In the genomic region with DNA sequence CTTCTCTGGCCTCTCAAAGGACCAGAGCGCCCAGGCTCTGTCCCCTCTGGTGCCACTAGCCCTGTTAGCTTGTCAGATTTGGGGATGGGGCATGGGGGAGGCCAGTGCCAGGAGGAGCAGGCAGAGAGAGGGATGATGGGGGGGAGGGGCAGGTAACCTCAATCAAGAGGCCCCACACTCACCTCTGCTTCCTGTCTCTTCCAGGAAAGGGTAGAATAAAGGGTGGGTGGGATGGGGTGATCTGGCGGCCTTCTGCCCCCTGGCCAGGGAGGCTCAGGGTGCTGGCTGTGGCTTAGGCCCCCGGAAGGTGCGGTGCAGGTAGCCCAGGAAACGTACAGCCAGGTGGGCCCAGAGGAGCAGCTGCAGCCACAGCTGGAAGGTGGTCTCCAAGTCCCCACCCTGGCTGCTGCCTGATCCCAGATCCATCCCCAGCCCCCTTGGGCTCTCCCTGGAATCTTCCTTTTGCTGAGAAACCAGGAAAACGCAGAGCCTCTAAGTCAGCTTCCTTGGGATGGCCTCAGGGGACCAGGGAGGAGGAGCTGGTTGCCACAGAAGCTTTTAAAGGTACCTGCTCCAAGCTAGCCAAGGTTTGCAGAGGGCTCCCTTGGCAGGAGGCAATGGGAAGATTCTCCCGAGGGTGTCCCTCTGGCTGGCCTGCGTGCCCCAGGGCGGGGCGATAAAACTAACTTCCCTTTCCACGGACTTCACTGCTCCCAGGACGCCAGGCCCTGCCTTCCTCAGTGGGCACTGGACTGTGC, we compare ENCODE assay signal across 13 cellular contexts. TPM values are rescaled to one million over a fixed set of nuclear protein-coding genes. Genes with fewer than 3 reads are reported as not detected.
DNase-seq lines count a peak whose midpoint lies in the region; ATAC-seq, FAIRE-seq and TF ChIP-seq lines count a peak whose summit lies in the region.
"Had no signal": no experiment of that assay in that cellular context is flagged by ENCODE, and none has a peak within 500 bp of the region (broad histone marks: within the 10 kb centered on the region; RNA-seq: fewer than 3 reads in every experiment).

No MANE protein-coding gene starts in this region.

- H3K9me2 ChIP-seq in hepatocyte (replicated peaks; ENCODE audit: insufficient read depth) = no peaks in the 10 kb centered on the region

- 75% methylated on average over 11 of the region's 12 CpGs for WGBS in hepatocyte (ENCODE audit: low lambda C conversion rate, missing lambda C conversion rate)
- WGBS in sigmoid colon, 2 donors = 69 to 72% methylated on average over 12 of the region's 12 CpGs

- H3K27me3 ChIP-seq in WERI-Rb-1 (ENCODE audit: insufficient read depth, low read depth, severe bottlenecking) = no peaks in the 10 kb centered on the region
- H3K27me3 ChIP-seq in hepatocyte = no peaks in the 10 kb centered on the region
- no peaks in the 10 kb centered on the region for H3K27me3 ChIP-seq in sigmoid colon

- TF ChIP-seq CTCF in WERI-Rb-1 (IDR thresholded peaks at IDR 0.05; ENCODE audit: low read depth, low read length) = no peak
- TF ChIP-seq CTCF in hepatocyte (IDR thresholded peaks at IDR 0.05; ENCODE audit: poor library complexity) = no peak
- TF ChIP-seq CTCF in sigmoid colon (IDR thresholded peaks at IDR 0.05) = no peak

- H2AFZ ChIP-seq in hepatocyte = no peak overlapping the region

- FAIRE-seq in H54 (lab: Jason Lieb, UNC) = no peak
- FAIRE-seq: GM12892 had no signal

- H3K4me2 ChIP-seq in hepatocyte = peak overlapping the region; percentile 68

- TF ChIP-seq EP300 in sigmoid colon (IDR thresholded peaks at IDR 0.05) = no peak

- H3K36me3 ChIP-seq in WERI-Rb-1 (no peaks in the 10 kb centered on the region; the same call in 1 of the 2 replicates), hepatocyte (replicated peaks; ENCODE audit: insufficient read depth, low read depth) (no peaks in the 10 kb centered on the region), sigmoid colon (no peaks in the 10 kb centered on the region)

- TF ChIP-seq POLR2A in sigmoid colon (IDR thresholded peaks at IDR 0.05) = no peak
- no peak for TF ChIP-seq POLR2A in H54 (IDR thresholded peaks at IDR 0.05; ENCODE audit: low read depth, low read length)

- ATAC-seq in GM18909 (IDR thresholded peaks at IDR 0.05; ENCODE audit: poor library complexity, unreplicated experiment) = no peak

- H4K20me1 ChIP-seq in hepatocyte (ENCODE audit: insufficient read depth, poor library complexity, severe bottlenecking) = peaks cover 5% of the 10 kb centered on the region

- DNase-seq in D341Med (ENCODE audit: low spot score) = peak; percentile 71
- DNase-seq in WERI-Rb-1 = no peak
- no peak for DNase-seq in hepatocyte (ENCODE audit: low spot score)
- no peak for DNase-seq in sigmoid colon
- no peak for DNase-seq in H54 (ENCODE audit: insufficient read length, low spot score)
- no peak for DNase-seq in activated CD4-positive, alpha-beta T cell treated with anti-CD3 and anti-CD28 coated beads, Interleukin-2, amount 50 U/mL, for 1 hour
- no peak for DNase-seq in NCI-H2081 (lab: John Stamatoyannopoulos, UW)
- DNase-seq: activated CD8-positive, alpha-beta memory T cell treated with anti-CD3 and anti-CD28 coated beads for 24 hours; CD4-positive, alpha-beta memory T cell; NCI-H2029 had no signal

- H3K27ac ChIP-seq in WERI-Rb-1 (peak overlapping the region; percentile 62), hepatocyte (peak overlapping the region; percentile 48), sigmoid colon (peak overlapping the region; percentile 87 to 100 (median 96))

- H3K4me1 ChIP-seq in hepatocyte (ENCODE audit: insufficient read depth) = peaks cover 10% of the 10 kb centered on the region
- peaks cover 0 to 93% (median 72%) of the 10 kb centered on the region in 4 donors for H3K4me1 ChIP-seq in sigmoid colon

- intact Hi-C loops in sigmoid colon (cut with DNase I) = loop anchor here (2.0 kb wide), 1 partner anchor 39 kb away; the partner anchor contains the start of gene MISP3

- H3K4me3 ChIP-seq in WERI-Rb-1 (ENCODE audit: low read depth, low read length) (no peak overlapping the region), hepatocyte (no peak overlapping the region), sigmoid colon (peak overlapping the region in 3 of 4 donors; percentile 13 to 29 (median 21))

- H3K79me2 ChIP-seq in hepatocyte = peaks cover 63% of the 10 kb centered on the region

- H3K9me3 ChIP-seq in WERI-Rb-1 (ENCODE audit: severe bottlenecking) (no peaks in the 10 kb centered on the region), hepatocyte (ENCODE audit: low read depth) (no peaks in the 10 kb centered on the region), sigmoid colon (no peaks in the 10 kb centered on the region)

RNA-seq across cellular contexts. Expression of gene PRKACA, which starts 5.3 kb away (rescaled TPM):
- 29.0 and 41.5 TPM in 2 replicates for total RNA-seq in hepatocyte
- 12.2 and 13.4 TPM in 2 replicates for polyA plus RNA-seq in hepatocyte
- total RNA-seq in sigmoid colon = 10 to 100 TPM; 33.6 to 36.6 (median 35.2) TPM
- 10 to 100 TPM; 43.2 to 59.1 (median 51.3) TPM for polyA plus RNA-seq in sigmoid colon

RNA-seq across cellular contexts. Expression of gene SAMD1, which starts 21.7 kb away (rescaled TPM):
- total RNA-seq in hepatocyte (25.6 and 35.8 TPM in 2 replicates), sigmoid colon (10 to 100 TPM in 3 of 4 donors, 1 to 10 TPM in 1; 8.7 to 28.2 (median 11.9) TPM)
- polyA plus RNA-seq in hepatocyte (44.8 and 45.6 TPM in 2 replicates), sigmoid colon (10 to 100 TPM; 15.6 to 40.9 (median 22.4) TPM)

RNA-seq across cellular contexts. Expression of gene ASF1B, which starts 24.2 kb away (rescaled TPM):
- 5.1 and 7.3 TPM in 2 replicates for total RNA-seq in hepatocyte
- 10.0 and 12.4 TPM in 2 replicates for polyA plus RNA-seq in hepatocyte
- 1 to 10 TPM in 3 of 4 donors, not detected in 1; 1.1 to 2.0 (median 1.4) TPM for total RNA-seq in sigmoid colon
- polyA plus RNA-seq in sigmoid colon = 10 to 100 TPM in 2 of 3 donors, 1 to 10 TPM in 1; 3.6 to 26.9 (median 13.6) TPM

RNA-seq across cellular contexts. Expression of gene C19orf67, which starts 26.6 kb away (rescaled TPM):
- total RNA-seq in hepatocyte (not detected in 2 replicates), sigmoid colon (not detected)
- polyA plus RNA-seq in hepatocyte (not detected in 2 replicates), sigmoid colon (under 1 TPM in 1 of 3 donors, not detected in 2; 0.06 TPM)
- total RNA-seq: fibroblast of villous mesenchyme had no signal
- polyA plus RNA-seq: CD4-positive, alpha-beta memory T cell had no signal

RNA-seq across cellular contexts. Expression of gene MISP3, which starts 39.6 kb away (rescaled TPM):
- 3.7 and 4.9 TPM in 2 replicates for total RNA-seq in hepatocyte
- 12.5 and 13.1 TPM in 2 replicates for polyA plus RNA-seq in hepatocyte
- 1 to 10 TPM; 1.4 to 3.8 (median 1.7) TPM for total RNA-seq in sigmoid colon
- 10 to 100 TPM; 22.7 to 26.4 (median 25.2) TPM for polyA plus RNA-seq in sigmoid colon

Comparison
In these comparisons a context has a peak if more than half of its experiments do, and no peak if none do; other contexts are left out.
1. H3K4me3 ChIP-seq: peak in sigmoid colon (3 of 4); none in WERI-Rb-1 (single experiment) and hepatocyte (single experiment).
2. Peak in every context shown above with its lines, with median percentiles within 50 percentile points of each other: H3K27ac ChIP-seq.